ENCODE assay signal across 22 cellular contexts in genomic region chr1:89257036-89257435, GRCh38. TPM values are rescaled to one million over a fixed set of nuclear protein-coding genes. Genes with fewer than 3 reads are reported as not detected.
DNase-seq lines count a peak whose midpoint lies in the region; ATAC-seq and TF ChIP-seq lines count a peak whose summit lies in the region.
"Had no signal": no experiment of that assay in that cellular context is flagged by ENCODE, and none has a peak within 500 bp of the region (broad histone marks: within the 10 kb centered on the region; RNA-seq: fewer than 3 reads in every experiment).

No MANE protein-coding gene starts in this region.

- H3K27ac ChIP-seq in upper lobe of right lung (no peak overlapping the region), WERI-Rb-1 (no peak overlapping the region)
- H3K27ac ChIP-seq: brain microvascular endothelial cell, epithelial cell of prostate, gastroesophageal sphincter, neutrophil, uterus had no signal

- H3K9me3 Mint-ChIP-seq in activated T-cell treated with anti-CD3 and anti-CD28 coated beads, Interleukin-2, amount 50 U/mL, for 24 hours = peaks cover 24% of the 10 kb centered on the region
- H3K9me3 Mint-ChIP-seq in activated naive CD8-positive, alpha-beta T cell treated with anti-CD3 and anti-CD28 coated beads for 36 hours = peaks cover 42% of the 10 kb centered on the region

- peaks cover 10% of the 10 kb centered on the region for H3K4me1 ChIP-seq in upper lobe of right lung

- no peaks in the 10 kb centered on the region for H3K9me3 ChIP-seq in upper lobe of right lung
- H3K9me3 ChIP-seq in WERI-Rb-1 (ENCODE audit: severe bottlenecking) = no peaks in the 10 kb centered on the region
- H3K9me3 ChIP-seq: gastroesophageal sphincter, neutrophil, uterus had no signal

- no peak overlapping the region for H3K4me3 Mint-ChIP-seq in activated T-cell treated with anti-CD3 and anti-CD28 coated beads, Interleukin-2, amount 50 U/mL, for 24 hours
- H3K4me3 Mint-ChIP-seq in activated naive CD8-positive, alpha-beta T cell treated with anti-CD3 and anti-CD28 coated beads for 36 hours = no peak overlapping the region
- H3K4me3 Mint-ChIP-seq: activated naive CD8-positive, alpha-beta T cell treated with anti-CD3 and anti-CD28 coated beads, Interleukin-2, amount 10 ng/mL, durations not matched to agents 7 days and 5 days; dendritic cell treated with granulocyte-macrophage colony-stimulating factor and Interleukin-4, amounts not matched to agents 40 ng/mL and 50 ng/mL, for 4 days had no signal

- H3K36me3 ChIP-seq in upper lobe of right lung (no peaks in the 10 kb centered on the region), WERI-Rb-1 (no peaks in the 10 kb centered on the region)
- H3K36me3 ChIP-seq: brain microvascular endothelial cell, gastroesophageal sphincter, uterus had no signal

- no peak for TF ChIP-seq CTCF in upper lobe of right lung (IDR thresholded peaks at IDR 0.05)
- TF ChIP-seq CTCF in WERI-Rb-1 (IDR thresholded peaks at IDR 0.05; ENCODE audit: low read depth, low read length) = no peak

- intact Hi-C loops in upper lobe of right lung (cut with DNase I) = no loop called here

- H3K27me3 ChIP-seq in upper lobe of right lung (no peaks in the 10 kb centered on the region), WERI-Rb-1 (ENCODE audit: insufficient read depth, low read depth, severe bottlenecking) (no peaks in the 10 kb centered on the region)
- H3K27me3 ChIP-seq: brain microvascular endothelial cell, gastroesophageal sphincter, neutrophil, uterus had no signal

- no peaks in the 10 kb centered on the region for H3K27me3 Mint-ChIP-seq in activated T-cell treated with anti-CD3 and anti-CD28 coated beads, Interleukin-2, amount 50 U/mL, for 24 hours
- H3K27me3 Mint-ChIP-seq in activated naive CD8-positive, alpha-beta T cell treated with anti-CD3 and anti-CD28 coated beads for 36 hours = no peaks in the 10 kb centered on the region
- H3K27me3 Mint-ChIP-seq: activated naive CD8-positive, alpha-beta T cell treated with anti-CD3 and anti-CD28 coated beads, Interleukin-2, amount 10 ng/mL, durations not matched to agents 7 days and 5 days; dendritic cell treated with granulocyte-macrophage colony-stimulating factor and Interleukin-4, amounts not matched to agents 40 ng/mL and 50 ng/mL, for 4 days had no signal

- H3K36me3 Mint-ChIP-seq in activated T-cell treated with anti-CD3 and anti-CD28 coated beads, Interleukin-2, amount 50 U/mL, for 24 hours (ENCODE audit: low read depth) = peaks cover 88% of the 10 kb centered on the region
- peaks cover 80% of the 10 kb centered on the region for H3K36me3 Mint-ChIP-seq in activated naive CD8-positive, alpha-beta T cell treated with anti-CD3 and anti-CD28 coated beads for 36 hours

- H3K4me3 ChIP-seq in upper lobe of right lung = no peak overlapping the region
- no peak overlapping the region for H3K4me3 ChIP-seq in WERI-Rb-1 (ENCODE audit: low read depth, low read length)
- H3K4me3 ChIP-seq: gastroesophageal sphincter, uterus had no signal

- DNase-seq in activated T-cell treated with anti-CD3 and anti-CD28 coated beads, Interleukin-2, amount 50 U/mL, for 24 hours = no peak
- DNase-seq in activated T-cell treated with anti-CD3 and anti-CD28 coated beads for 4 hours (no peak), NOMO-1 treated with DMSO at 0.1 percent for 48 hours (lab: John Stamatoyannopoulos, UW; ENCODE audit: unreplicated experiment) (peak; percentile 64), upper lobe of right lung (no peak), DMS114 treated with DMSO at 0.1 percent for 48 hours (lab: John Stamatoyannopoulos, UW; ENCODE audit: unreplicated experiment) (no peak), WERI-Rb-1 (no peak), NCI-H1092 treated with DMSO at 0.1 percent for 48 hours (lab: John Stamatoyannopoulos, UW) (no peak)
- DNase-seq in activated naive CD8-positive, alpha-beta T cell treated with anti-CD3 and anti-CD28 coated beads for 36 hours = peak; percentile 17
- DNase-seq: activated naive CD8-positive, alpha-beta T cell treated with anti-CD3 and anti-CD28 coated beads, Interleukin-2, amount 10 ng/mL, durations not matched to agents 7 days and 5 days; brain microvascular endothelial cell; left cardiac atrium; midbrain; NCI-H2029; NCI-H446 treated with DMSO at 0.1 percent for 48 hours; SHP77 treated with DMSO at 0.1 percent for 48 hours; stimulated activated CD4-positive, alpha-beta T cell treated with anti-CD3 and anti-CD28 coated beads, Interleukin-15, amount 100 ng/mL, for 24 hours; T1000; uterus had no signal

- peak overlapping the region; percentile 83 for H3K27ac Mint-ChIP-seq in activated T-cell treated with anti-CD3 and anti-CD28 coated beads, Interleukin-2, amount 50 U/mL, for 24 hours
- peak overlapping the region; percentile 89 for H3K27ac Mint-ChIP-seq in activated naive CD8-positive, alpha-beta T cell treated with anti-CD3 and anti-CD28 coated beads for 36 hours
- H3K27ac Mint-ChIP-seq: activated naive CD8-positive, alpha-beta T cell treated with anti-CD3 and anti-CD28 coated beads, Interleukin-2, amount 10 ng/mL, durations not matched to agents 7 days and 5 days; dendritic cell treated with granulocyte-macrophage colony-stimulating factor and Interleukin-4, amounts not matched to agents 40 ng/mL and 50 ng/mL, for 4 days had no signal

- peaks cover 70% of the 10 kb centered on the region for H3K4me1 Mint-ChIP-seq in activated T-cell treated with anti-CD3 and anti-CD28 coated beads, Interleukin-2, amount 50 U/mL, for 24 hours (ENCODE audit: low read depth)
- peaks cover 53% of the 10 kb centered on the region for H3K4me1 Mint-ChIP-seq in activated naive CD8-positive, alpha-beta T cell treated with anti-CD3 and anti-CD28 coated beads for 36 hours

- ATAC-seq in upper lobe of right lung = peak; percentile 47
- ATAC-seq: gastroesophageal sphincter, left cardiac atrium had no signal

RNA-seq across cellular contexts. Expression of gene GBP5, which starts 15.6 kb away (rescaled TPM):
- total RNA-seq in activated naive CD8-positive, alpha-beta T cell treated with anti-CD3 and anti-CD28 coated beads for 36 hours = 100 to 1,000 TPM; 186 to 187 TPM
- total RNA-seq in upper lobe of right lung = 5.4 TPM

RNA-seq across cellular contexts. Expression of gene GBP4, which starts 58.3 kb away (rescaled TPM):
- 10 to 100 TPM; 76.4 to 78.5 TPM for total RNA-seq in activated naive CD8-positive, alpha-beta T cell treated with anti-CD3 and anti-CD28 coated beads for 36 hours
- total RNA-seq in upper lobe of right lung = 32.9 TPM

Comparison
In these comparisons a context has a peak if more than half of its experiments do, and no peak if none do; other contexts are left out.
1. DNase-seq: peak in NOMO-1 treated with DMSO at 0.1 percent for 48 hours (single experiment) and activated naive CD8-positive, alpha-beta T cell treated with anti-CD3 and anti-CD28 coated beads for 36 hours (single experiment); none in activated T-cell treated with anti-CD3 and anti-CD28 coated beads, Interleukin-2, amount 50 U/mL, for 24 hours (single experiment), activated T-cell treated with anti-CD3 and anti-CD28 coated beads for 4 hours (single experiment), upper lobe of right lung (single experiment), DMS114 treated with DMSO at 0.1 percent for 48 hours (single experiment), WERI-Rb-1 (single experiment) and NCI-H1092 treated with DMSO at 0.1 percent for 48 hours (single experiment).
2. RNA of gene GBP5, which starts 15.6 kb away (total RNA-seq): 186 to 187 TPM in activated naive CD8-positive, alpha-beta T cell treated with anti-CD3 and anti-CD28 coated beads for 36 hours; 5.4 TPM in upper lobe of right lung (single experiment); every median in the first group is over 10 times any median in the second.